5 cellular contexts compared by ENCODE assay signal in genomic region chr4:78204176-78204575, GRCh38.
"Had no signal": no experiment of that assay in that cellular context is flagged by ENCODE, and none has a peak within 500 bp of the region (broad histone marks: within the 10 kb centered on the region; RNA-seq: fewer than 3 reads in every experiment).

No MANE protein-coding gene starts in this region.

- H3K9me3 Mint-ChIP-seq: H9, IgD-negative memory B cell had no signal

- H3K4me3 Mint-ChIP-seq: H9, IgD-negative memory B cell had no signal

- DNase-seq: GM23248, H9, HCEC 1CT, KBM-7 had no signal

- H3K36me3 Mint-ChIP-seq: IgD-negative memory B cell had no signal

- H3K27ac Mint-ChIP-seq: IgD-negative memory B cell had no signal
